In the genomic region with DNA sequence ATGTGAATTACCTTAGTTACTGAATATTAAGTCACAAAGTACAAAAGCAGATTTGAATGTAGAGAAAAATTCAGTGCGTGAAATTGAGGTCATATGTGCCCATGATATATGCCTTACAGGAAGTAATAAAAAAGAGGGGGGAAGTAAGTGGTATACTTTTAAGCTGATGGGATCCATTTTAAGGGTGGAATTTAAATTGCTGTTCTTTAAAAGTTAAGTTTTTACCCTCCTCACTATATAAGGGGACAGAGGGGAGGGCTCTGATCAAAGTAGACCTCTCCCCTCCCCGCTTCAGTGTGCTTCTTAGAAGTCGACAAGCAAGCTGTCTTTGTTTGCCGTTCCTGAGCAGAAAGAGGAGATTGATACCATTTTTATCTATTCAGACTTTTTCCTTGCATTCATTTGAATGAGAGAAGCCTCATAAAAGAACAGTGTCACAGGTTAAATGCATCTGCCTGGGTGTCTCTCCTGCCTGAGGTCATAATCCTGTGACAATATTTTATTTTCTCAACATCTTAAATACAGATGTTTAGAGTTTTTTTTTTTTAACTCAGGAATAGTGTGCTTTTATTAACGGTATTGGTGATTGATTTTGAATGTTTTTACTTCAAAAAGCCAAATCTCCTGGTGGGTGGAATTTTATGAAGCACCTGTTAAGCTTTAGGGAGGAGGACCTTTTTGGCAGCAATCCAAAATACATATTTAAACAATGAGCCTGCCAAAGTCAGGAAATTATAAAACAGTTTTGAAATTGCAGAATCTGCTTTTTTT, we compare ENCODE assay signal across 1 cellular context.
TF ChIP-seq lines count a peak whose summit lies in the region.

No MANE protein-coding gene starts in this region.

TF ChIP-seq in K562, 482 proteins besides CTCF, POLR2A, EP300 and RAD21 (continued from another document):
- TF ChIP-seq, protein P1, sequence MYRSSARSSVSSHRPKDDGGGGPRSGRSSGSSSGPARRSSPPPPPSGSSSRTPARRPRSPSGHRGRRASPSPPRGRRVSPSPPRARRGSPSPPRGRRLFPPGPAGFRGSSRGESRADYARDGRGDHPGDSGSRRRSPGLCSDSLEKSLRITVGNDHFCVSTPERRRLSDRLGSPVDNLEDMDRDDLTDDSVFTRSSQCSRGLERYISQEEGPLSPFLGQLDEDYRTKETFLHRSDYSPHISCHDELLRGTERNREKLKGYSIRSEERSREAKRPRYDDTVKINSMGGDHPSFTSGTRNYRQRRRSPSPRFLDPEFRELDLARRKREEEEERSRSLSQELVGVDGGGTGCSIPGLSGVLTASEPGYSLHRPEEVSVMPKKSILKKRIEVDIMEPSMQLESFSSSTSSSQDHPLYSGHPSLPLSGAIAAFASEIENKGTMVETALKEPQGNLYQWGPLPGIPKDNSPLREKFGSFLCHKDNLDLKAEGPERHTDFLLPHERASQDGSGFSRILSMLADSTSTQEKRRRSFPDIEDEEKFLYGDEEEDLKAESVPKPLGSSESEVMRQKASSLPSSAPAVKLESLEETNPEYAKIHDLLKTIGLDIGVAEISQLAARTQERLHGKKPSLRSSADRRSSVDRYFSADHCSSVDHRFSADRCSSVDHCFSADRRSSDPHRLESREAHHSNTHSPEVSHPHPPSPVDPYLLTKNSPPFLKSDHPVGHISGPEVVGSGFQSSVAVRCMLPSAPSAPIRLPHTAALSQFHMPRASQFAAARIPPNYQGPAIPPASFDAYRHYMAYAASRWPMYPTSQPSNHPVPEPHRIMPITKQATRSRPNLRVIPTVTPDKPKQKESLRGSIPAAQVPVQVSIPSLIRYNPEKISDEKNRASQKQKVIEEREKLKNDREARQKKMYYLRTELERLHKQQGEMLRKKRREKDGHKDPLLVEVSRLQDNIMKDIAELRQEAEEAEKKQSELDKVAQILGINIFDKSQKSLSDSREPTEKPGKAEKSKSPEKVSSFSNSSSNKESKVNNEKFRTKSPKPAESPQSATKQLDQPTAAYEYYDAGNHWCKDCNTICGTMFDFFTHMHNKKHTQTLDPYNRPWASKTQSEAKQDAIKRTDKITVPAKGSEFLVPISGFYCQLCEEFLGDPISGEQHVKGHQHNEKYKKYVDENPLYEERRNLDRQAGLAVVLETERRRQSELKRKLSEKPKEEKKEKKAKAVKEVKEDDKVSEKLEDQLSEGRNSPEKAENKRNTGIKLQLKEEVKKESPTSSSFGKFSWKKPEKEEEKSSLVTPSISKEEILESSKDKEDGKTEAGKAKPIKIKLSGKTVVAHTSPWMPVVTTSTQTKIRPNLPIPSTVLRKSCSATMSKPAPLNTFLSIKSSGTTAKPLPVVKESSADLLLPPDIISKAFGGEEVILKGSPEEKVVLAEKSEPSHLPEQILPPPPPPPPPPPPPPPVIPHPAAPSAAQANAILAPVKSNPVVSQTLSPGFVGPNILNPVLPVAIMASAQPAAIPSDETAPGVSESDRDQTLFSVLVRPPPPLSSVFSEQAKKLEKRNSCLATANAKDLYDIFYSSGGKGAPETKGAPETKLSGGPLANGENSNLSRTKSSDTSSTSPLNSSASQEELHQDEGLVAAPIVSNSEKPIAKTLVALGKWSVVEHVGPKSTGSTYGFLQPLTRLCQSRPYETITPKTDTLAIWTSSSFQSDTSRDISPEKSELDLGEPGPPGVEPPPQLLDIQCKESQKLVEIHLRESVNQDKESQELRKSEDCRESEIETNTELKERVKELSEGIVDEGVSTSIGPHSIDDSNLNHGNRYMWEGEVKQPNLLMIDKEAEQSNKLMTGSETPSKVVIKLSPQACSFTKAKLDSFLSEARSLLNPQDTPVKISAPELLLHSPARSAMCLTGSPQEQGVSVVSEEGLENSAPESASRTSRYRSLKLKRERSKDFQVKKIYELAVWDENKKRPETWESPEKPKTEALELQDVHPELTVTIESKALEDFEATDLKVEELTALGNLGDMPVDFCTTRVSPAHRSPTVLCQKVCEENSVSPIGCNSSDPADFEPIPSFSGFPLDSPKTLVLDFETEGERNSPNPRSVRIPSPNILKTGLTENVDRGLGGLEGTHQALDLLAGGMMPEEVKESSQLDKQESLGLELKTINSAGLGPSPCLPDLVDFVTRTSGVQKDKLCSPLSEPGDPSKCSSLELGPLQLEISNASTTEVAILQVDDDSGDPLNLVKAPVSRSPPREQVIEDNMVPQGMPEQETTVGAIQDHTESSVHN (IDR thresholded peaks at IDR 0.05; ENCODE audit: borderline replicate concordance in 1 of 2, low read depth in 1 of 2), result no peak
- TF ChIP-seq NFIX (CRISPR knock-in tag; IDR thresholded peaks at IDR 0.05; ENCODE audit: low read depth), result peak; percentile 33; the same call in 1 of the 2 replicates
TF ChIP-seq in K562: peak in this region for 3.
